In genomic region chr2:27765621-27766286, GRCh38 we compare ENCODE assay signal across 8 cellular contexts. TPM values are rescaled to one million over a fixed set of nuclear protein-coding genes. Genes with fewer than 3 reads are reported as not detected.
DNase-seq lines count a peak whose midpoint lies in the region; ATAC-seq and TF ChIP-seq lines count a peak whose summit lies in the region.

No MANE protein-coding gene starts in this region.

- no peak overlapping the region for H2AK5ac ChIP-seq in trophoblast cell (ENCODE audit: low read length)

- H2BK5ac ChIP-seq in trophoblast cell (ENCODE audit: low read depth, low read length, poor library complexity): no peak overlapping the region

- H3K36me3 ChIP-seq in trophoblast cell (ENCODE audit: control insufficient read depth in 1 of 2, insufficient read depth in 2 of 2, low read length in 2 of 2) (no peaks in the 10 kb centered on the region), upper lobe of left lung (no peaks in the 10 kb centered on the region)

- H3K18ac ChIP-seq in trophoblast cell (ENCODE audit: low read length): no peak overlapping the region

- H2AFZ ChIP-seq in trophoblast cell (ENCODE audit: insufficient read depth, low read length, poor library complexity): no peak overlapping the region

- DNase-seq in GM12865 (ENCODE audit: low read depth) (peak; percentile 76), epithelial cell of proximal tubule (ENCODE audit: low read depth) (no peak), trophoblast cell (peak; percentile 49 to 85), upper lobe of left lung (peak; percentile 81 to 94), HCEC 1CT (no peak)
- DNase-seq in activated CD8-positive, alpha-beta T cell treated with anti-CD3 and anti-CD28 coated beads, Interleukin-2, amount 10 ng/mL, durations not matched to agents 7 days and 5 days: peak; percentile 41

- H3K23ac ChIP-seq in trophoblast cell (ENCODE audit: low read length): no peak overlapping the region

- no peak overlapping the region for H3K9ac ChIP-seq in trophoblast cell (ENCODE audit: low read length)

- H3K27ac ChIP-seq in trophoblast cell (ENCODE audit: low read depth, low read length) (no peak overlapping the region), upper lobe of left lung (peak overlapping the region; percentile 65 to 84 (median 74))

- H3K4me3 ChIP-seq in GM12865 (ENCODE audit: low read depth, low read length) (peak overlapping the region; percentile 59), epithelial cell of proximal tubule (ENCODE audit: low read depth, low read length) (peak overlapping the region; percentile 43), trophoblast cell (ENCODE audit: low read depth, low read length) (no peak overlapping the region), upper lobe of left lung (peak overlapping the region in 3 of 4 donors; percentile 23 to 41 (median 40))

- H3K9me3 Mint-ChIP-seq in activated CD8-positive, alpha-beta T cell treated with anti-CD3 and anti-CD28 coated beads, Interleukin-2, amount 10 ng/mL, durations not matched to agents 7 days and 5 days (ENCODE audit: insufficient read depth): no peaks in the 10 kb centered on the region

- peaks cover 9% of the 10 kb centered on the region for H3K27me3 Mint-ChIP-seq in activated CD8-positive, alpha-beta T cell treated with anti-CD3 and anti-CD28 coated beads, Interleukin-2, amount 10 ng/mL, durations not matched to agents 7 days and 5 days (ENCODE audit: low read depth)

- no peak overlapping the region for H3K4ac ChIP-seq in trophoblast cell (ENCODE audit: low read depth, low read length)

- H3K27me3 ChIP-seq in trophoblast cell (ENCODE audit: insufficient read depth, low read length) (no peaks in the 10 kb centered on the region), upper lobe of left lung (no peaks in the 10 kb centered on the region)

- H2BK120ac ChIP-seq in trophoblast cell (ENCODE audit: insufficient read depth, low read length, poor library complexity): no peak overlapping the region

- H4K8ac ChIP-seq in trophoblast cell (ENCODE audit: low read depth, low read length): peak overlapping the region; percentile 7

- ATAC-seq in activated CD8-positive, alpha-beta T cell treated with anti-CD3 and anti-CD28 coated beads, Interleukin-2, amount 10 ng/mL, durations not matched to agents 7 days and 5 days: peak; percentile 33
- ATAC-seq in upper lobe of left lung (ENCODE audit: low FRiP score in 2 of 2) (peak; percentile 60 to 89), HG03520 (IDR thresholded peaks at IDR 0.05; ENCODE audit: unreplicated experiment) (no peak), HG03095 (IDR thresholded peaks at IDR 0.05; ENCODE audit: unreplicated experiment) (no peak)

- H2BK12ac ChIP-seq in trophoblast cell (ENCODE audit: low read length): no peak overlapping the region

- POLR2A ChIA-PET in activated CD8-positive, alpha-beta T cell treated with anti-CD3 and anti-CD28 coated beads, Interleukin-2, amount 10 ng/mL, durations not matched to agents 7 days and 5 days (lab: Charles Lee): no interaction called here

- peak overlapping the region; percentile 52 for H3K27ac Mint-ChIP-seq in activated CD8-positive, alpha-beta T cell treated with anti-CD3 and anti-CD28 coated beads, Interleukin-2, amount 10 ng/mL, durations not matched to agents 7 days and 5 days

- no peaks in the 10 kb centered on the region for H3K79me1 ChIP-seq in trophoblast cell (ENCODE audit: low read length)

- H3K4me1 ChIP-seq in trophoblast cell (ENCODE audit: control insufficient read depth in 1 of 2, insufficient read depth in 2 of 2, low read length in 2 of 2) (peaks cover 0 to 7% of the 10 kb centered on the region in 2 experiments), upper lobe of left lung (peaks cover 0 to 11% (median 6%) of the 10 kb centered on the region in 4 donors)

- peaks cover 13% of the 10 kb centered on the region for H3K4me1 Mint-ChIP-seq in activated CD8-positive, alpha-beta T cell treated with anti-CD3 and anti-CD28 coated beads, Interleukin-2, amount 10 ng/mL, durations not matched to agents 7 days and 5 days (ENCODE audit: low read depth)

- CTCF ChIA-PET in activated CD8-positive, alpha-beta T cell treated with anti-CD3 and anti-CD28 coated beads, Interleukin-2, amount 10 ng/mL, durations not matched to agents 7 days and 5 days (lab: Charles Lee): interaction anchor here (0.7 to 2.3 kb wide), 2 partner anchors 11 to 42 kb away, joined by 3 to 5 read pairs; no protein-coding TSS in a partner anchor

- no peak overlapping the region for H3K14ac ChIP-seq in trophoblast cell (ENCODE audit: low read length)

- peak overlapping the region; percentile 49 for H3K4me3 Mint-ChIP-seq in activated CD8-positive, alpha-beta T cell treated with anti-CD3 and anti-CD28 coated beads, Interleukin-2, amount 10 ng/mL, durations not matched to agents 7 days and 5 days

- no peak overlapping the region for H4K91ac ChIP-seq in trophoblast cell (ENCODE audit: low read depth, low read length)

- no peaks in the 10 kb centered on the region for H3K36me3 Mint-ChIP-seq in activated CD8-positive, alpha-beta T cell treated with anti-CD3 and anti-CD28 coated beads, Interleukin-2, amount 10 ng/mL, durations not matched to agents 7 days and 5 days (ENCODE audit: low read depth)

- no peak overlapping the region for H3K4me2 ChIP-seq in trophoblast cell (ENCODE audit: low read length)

- TF ChIP-seq CTCF in GM12865 (IDR thresholded peaks at IDR 0.05; ENCODE audit: insufficient read depth, low read depth, low read length, missing control alignments) (no peak), epithelial cell of proximal tubule (conservative IDR thresholded peaks at IDR 0.05; ENCODE audit: low read depth, low read length) (no peak), upper lobe of left lung (IDR thresholded peaks at IDR 0.05) (no peak)

- H4K12ac ChIP-seq in trophoblast cell (ENCODE audit: low read depth, low read length): no peak overlapping the region

- no peaks in the 10 kb centered on the region for H3K79me2 ChIP-seq in trophoblast cell (ENCODE audit: control insufficient read depth, insufficient read depth, low read length, poor library complexity)

- peak in 2 of 4 donors; percentile 41 to 61 for TF ChIP-seq POLR2A in upper lobe of left lung (IDR thresholded peaks at IDR 0.05)

- WGBS in trophoblast cell (ENCODE audit: extremely low coverage, insufficient coverage, insufficient read length): no CpG with 5 or more reads among the region's 29 CpGs
- WGBS in upper lobe of left lung, 2 donors: 20 to 44% methylated on average over 20 to 29 of the region's 29 CpGs

- H3K9me3 ChIP-seq in trophoblast cell (ENCODE audit: insufficient read depth, low read depth, low read length) (peaks cover 1% of the 10 kb centered on the region), upper lobe of left lung (no peaks in the 10 kb centered on the region)

- no peak for TF ChIP-seq EP300 in upper lobe of left lung (IDR thresholded peaks at IDR 0.05)

RNA-seq across cellular contexts. Expression of gene MRPL33, which starts 5.8 kb away (rescaled TPM):
- 10 to 100 TPM; 47.9 to 57.8 TPM for total RNA-seq in activated CD8-positive, alpha-beta T cell treated with anti-CD3 and anti-CD28 coated beads, Interleukin-2, amount 10 ng/mL, durations not matched to agents 7 days and 5 days
- total RNA-seq in epithelial cell of proximal tubule: 222 and 290 TPM in 2 replicates
- polyA plus RNA-seq in trophoblast cell (2013): 276 and 290 TPM in 2 replicates
- total RNA-seq in upper lobe of left lung: 100 to 1,000 TPM in 2 of 6 donors, 10 to 100 TPM in 4; 54.5 to 122 (median 72.4) TPM

Comparison
In these comparisons a context has a peak if more than half of its experiments do, and no peak if none do; other contexts are left out.
1. DNase-seq: peak in GM12865 (single experiment), activated CD8-positive, alpha-beta T cell treated with anti-CD3 and anti-CD28 coated beads, Interleukin-2, amount 10 ng/mL, durations not matched to agents 7 days and 5 days (single experiment), trophoblast cell (2 of 2) and upper lobe of left lung (2 of 2); none in epithelial cell of proximal tubule (single experiment) and HCEC 1CT (single experiment).
2. ATAC-seq: peak in activated CD8-positive, alpha-beta T cell treated with anti-CD3 and anti-CD28 coated beads, Interleukin-2, amount 10 ng/mL, durations not matched to agents 7 days and 5 days (single experiment) and upper lobe of left lung (2 of 2); none in HG03520 (single experiment) and HG03095 (single experiment).